ENCODE assay signal across 24 cellular contexts in genomic region chr9:74711371-74711770, GRCh38.
"Had no signal": no experiment of that assay in that cellular context is flagged by ENCODE, and none has a peak within 500 bp of the region (broad histone marks: within the 10 kb centered on the region; RNA-seq: fewer than 3 reads in every experiment).

No MANE protein-coding gene starts in this region.

- H3K27ac ChIP-seq: heart right ventricle, hepatocyte, lower lobe of right lung, neural progenitor cell, neutrophil, pancreas, prostate gland, right lobe of liver, stomach, testis, thyroid gland, transverse colon, upper lobe of left lung had no signal

- H3K9me3 ChIP-seq: heart right ventricle, lower lobe of right lung, neutrophil, pancreas, prostate gland, right lobe of liver, stomach, testis, thyroid gland, transverse colon, upper lobe of left lung had no signal

- H3K4me1 ChIP-seq: heart right ventricle, lower lobe of right lung, neural progenitor cell, pancreas, prostate gland, right lobe of liver, stomach, testis, thyroid gland, transverse colon, upper lobe of left lung had no signal

- H3K4me3 ChIP-seq: heart right ventricle, hepatocyte, lower lobe of right lung, neural progenitor cell, pancreas, prostate gland, right lobe of liver, smooth muscle cell, stomach, testis, thyroid gland, transverse colon, upper lobe of left lung had no signal

- H3K27me3 ChIP-seq: hepatocyte, neural progenitor cell, neutrophil, pancreas, right lobe of liver, stomach, testis, thyroid gland, transverse colon, upper lobe of left lung had no signal

- DNase-seq: heart right ventricle; islet precursor cell; lower lobe of right lung; mammary epithelial cell; mesenchymal stem cell; naive thymus-derived CD8-positive, alpha-beta T cell; pancreas; posterior cingulate gyrus; right lobe of liver; stimulated activated CD4-positive, alpha-beta T cell treated with anti-CD3 and anti-CD28 coated beads, Interleukin-1b, Interleukin-23, amount 100 ng/mL, for 48 hours; stimulated activated CD4-positive, alpha-beta T cell treated with anti-CD3 and anti-CD28 coated beads, Interleukin-2, amount 100 ng/mL, for 48 hours; stimulated activated naive B cell treated with anti-CD40 and anti-IgM and Interleukin-4, amounts not matched to agents 10 μg/mL and 1 μg/mL and 100 μg/mL, for 72 hours; stimulated activated naive CD8-positive, alpha-beta T cell treated with anti-CD3 and anti-CD28 coated beads, Interleukin-15, Interleukin-2, amounts not matched to agents 100 U/mL and 50 U/mL, for 24 hours; stomach; testis; thyroid gland; transverse colon; upper lobe of left lung had no signal

- ATAC-seq: heart right ventricle; left lobe of liver; lower lobe of right lung; naive thymus-derived CD8-positive, alpha-beta T cell; pancreas; right lobe of liver; stimulated activated naive B cell treated with anti-CD40 and anti-IgM and Interleukin-4, amounts not matched to agents 10 μg/mL and 1 μg/mL and 100 μg/mL, for 72 hours; stimulated activated naive CD8-positive, alpha-beta T cell treated with anti-CD3 and anti-CD28 coated beads, Interleukin-15, Interleukin-2, amounts not matched to agents 100 U/mL and 50 U/mL, for 24 hours had no signal

- H3K36me3 ChIP-seq: heart right ventricle, lower lobe of right lung, neural progenitor cell, neutrophil, pancreas, prostate gland, right lobe of liver, stomach, thyroid gland, transverse colon, upper lobe of left lung had no signal
